Comparison of ENCODE assay signal across 8 cellular contexts in genomic region chr5:160439205-160439600, GRCh38. TPM values are rescaled to one million over a fixed set of nuclear protein-coding genes. Genes with fewer than 3 reads are reported as not detected.
DNase-seq lines count a peak whose midpoint lies in the region; ATAC-seq and TF ChIP-seq lines count a peak whose summit lies in the region.

No MANE protein-coding gene starts in this region.

- H3K27me3 ChIP-seq in duodenal mucosa (ENCODE audit: control insufficient read depth in 1 of 2, insufficient read depth in 2 of 2, low read length in 2 of 2) (no peaks in the 10 kb centered on the region), lower lobe of right lung (ENCODE audit: low read depth) (no peaks in the 10 kb centered on the region)

- peak overlapping the region; percentile 10 to 59 for H3K9ac ChIP-seq in duodenal mucosa (ENCODE audit: low read depth in 1 of 2, low read length in 2 of 2)

- no peaks in the 10 kb centered on the region for H3K9me3 ChIP-seq in duodenal mucosa (ENCODE audit: control insufficient read depth in 1 of 2, low read length in 2 of 2)
- no peaks in the 10 kb centered on the region for H3K9me3 ChIP-seq in lower lobe of right lung

- DNase-seq in C1 segment of cervical spinal cord (lab: John Stamatoyannopoulos, UW) (peak; percentile 22 to 90 (median 75)), NCI-H69 (lab: John Stamatoyannopoulos, UW) (peak; percentile 77), lower lobe of right lung (peak; percentile 87)
- peak; percentile 88 to 94 for DNase-seq in activated CD4-positive, alpha-beta T cell treated with anti-CD3 and anti-CD28 coated beads, Interleukin-2, amount 50 U/mL, for 4 hours
- DNase-seq in stimulated activated CD4-positive, alpha-beta T cell treated with anti-CD3 and anti-CD28 coated beads, TNF-alpha, amount 100 ng/mL, for 24 hours (ENCODE audit: low read depth in 3 of 3): peak; percentile 80 to 92 (median 80)

- H3K27ac ChIP-seq in duodenal mucosa (ENCODE audit: low read depth, low read length) (peak overlapping the region; percentile 7), lower lobe of right lung (peak overlapping the region; percentile 50)

- ATAC-seq in GM19328 (IDR thresholded peaks at IDR 0.05; ENCODE audit: unreplicated experiment) (peak; percentile 52), HG03457 (IDR thresholded peaks at IDR 0.05; ENCODE audit: unreplicated experiment) (peak; percentile 39), lower lobe of right lung (peak; percentile 96 to 97)

- TF ChIP-seq CTCF in lower lobe of right lung (IDR thresholded peaks at IDR 0.05): peak; percentile 96

- H3K4me3 ChIP-seq in duodenal mucosa (ENCODE audit: low read depth in 1 of 2, low read length in 2 of 2) (peak overlapping the region; percentile 70 to 72), lower lobe of right lung (peak overlapping the region; percentile 56)

- peaks cover 0 to 10% of the 10 kb centered on the region in 2 donors for H3K4me1 ChIP-seq in duodenal mucosa (ENCODE audit: control insufficient read depth in 1 of 2, insufficient read depth in 2 of 2, low read length in 2 of 2)
- peaks cover 10% of the 10 kb centered on the region for H3K4me1 ChIP-seq in lower lobe of right lung

- no peaks in the 10 kb centered on the region for H3K36me3 ChIP-seq in duodenal mucosa (ENCODE audit: control insufficient read depth in 1 of 2, insufficient read depth in 2 of 2, low read length in 2 of 2)
- H3K36me3 ChIP-seq in lower lobe of right lung: no peaks in the 10 kb centered on the region

- intact Hi-C loops in lower lobe of right lung (cut with DNase I): no loop called here

RNA-seq across cellular contexts. Expression of gene PTTG1, which starts 17.5 kb away (rescaled TPM):
- 9.1 TPM for total RNA-seq in lower lobe of right lung

RNA-seq across cellular contexts. Expression of gene SLU7, which starts 20.3 kb away (rescaled TPM):
- 55.1 TPM for total RNA-seq in lower lobe of right lung

RNA-seq across cellular contexts. Expression of gene FAM200C, which starts 39.3 kb away (rescaled TPM):
- total RNA-seq in lower lobe of right lung: 6.1 TPM

Comparison
In these comparisons a context has a peak if more than half of its experiments do, and no peak if none do; other contexts are left out.
1. Peak in every context shown above with its lines: DNase-seq, ATAC-seq, H3K4me3 ChIP-seq and H3K27ac ChIP-seq.
2. ATAC-seq: peak in every context shown above with its lines; median percentile 96 in lower lobe of right lung; 52 in GM19328; 39 in HG03457.